Comparison of ENCODE assay signal across 9 cellular contexts in the genomic region with DNA sequence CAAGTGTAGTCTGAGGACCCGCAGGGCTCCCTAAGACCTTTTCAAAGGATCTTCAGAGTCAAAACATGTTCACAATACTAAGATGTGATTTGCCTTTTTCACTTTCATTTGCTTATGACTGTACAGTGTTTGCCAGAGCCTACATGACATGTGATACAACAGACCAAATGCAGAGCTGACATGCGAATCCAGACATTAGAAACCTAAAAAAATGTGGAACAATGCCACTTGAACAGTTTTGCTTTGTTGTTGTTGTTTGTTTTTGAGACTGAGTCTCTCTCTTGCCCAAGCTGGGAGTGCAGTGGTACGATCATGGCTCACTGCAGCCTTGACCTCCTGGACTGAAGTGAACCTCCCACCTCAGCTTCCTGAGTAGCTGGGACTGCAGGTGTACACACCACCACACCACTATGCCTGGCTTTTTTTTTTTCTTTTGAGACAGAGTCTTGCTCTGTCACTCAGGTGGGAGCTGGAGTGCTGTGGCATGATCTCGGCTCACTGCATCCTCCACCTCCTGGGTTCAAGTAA. TPM values are rescaled to one million over a fixed set of nuclear protein-coding genes. Genes with fewer than 3 reads are reported as not detected.
A peak's percentile ranks its signal among the peaks of the same experiment; 100 is the strongest.
DNase-seq lines count a peak whose midpoint lies in the region; ATAC-seq and TF ChIP-seq lines count a peak whose summit lies in the region.
"Had no signal": no experiment of that assay in that cellular context is flagged by ENCODE, and none has a peak within 500 bp of the region (broad histone marks: within the 10 kb centered on the region; RNA-seq: fewer than 3 reads in every experiment).

No MANE protein-coding gene starts in this region.

- H3K36me3 Mint-ChIP-seq in activated T-helper 17 cell treated with anti-CD3 and anti-CD28 coated beads, Interleukin-2, amount 50 U/mL, for 72 hours (ENCODE audit: low read depth) = peaks cover 38% of the 10 kb centered on the region
- H3K36me3 Mint-ChIP-seq: naive B cell had no signal

- ATAC-seq in GM19397 (IDR thresholded peaks at IDR 0.05; ENCODE audit: unreplicated experiment) = peak; percentile 35
- ATAC-seq in HG03097 (IDR thresholded peaks at IDR 0.05; ENCODE audit: low FRiP score, unreplicated experiment) = peak; percentile 27
- peak; percentile 67 for ATAC-seq in activated T-helper 17 cell treated with anti-CD3 and anti-CD28 coated beads, Interleukin-2, amount 50 U/mL, for 72 hours (replicated peaks)

- peaks cover 53% of the 10 kb centered on the region for H3K4me1 Mint-ChIP-seq in activated T-helper 17 cell treated with anti-CD3 and anti-CD28 coated beads, Interleukin-2, amount 50 U/mL, for 72 hours

- peak overlapping the region; percentile 75 for H3K4me3 Mint-ChIP-seq in activated T-helper 17 cell treated with anti-CD3 and anti-CD28 coated beads, Interleukin-2, amount 50 U/mL, for 72 hours

- H3K27ac Mint-ChIP-seq in activated T-helper 17 cell treated with anti-CD3 and anti-CD28 coated beads, Interleukin-2, amount 50 U/mL, for 72 hours = peak overlapping the region; percentile 82

- H3K27me3 Mint-ChIP-seq in activated T-helper 17 cell treated with anti-CD3 and anti-CD28 coated beads, Interleukin-2, amount 50 U/mL, for 72 hours = no peaks in the 10 kb centered on the region
- H3K27me3 Mint-ChIP-seq: naive B cell had no signal

- DNase-seq in GM10248 (ENCODE audit: extremely low spot score) (peak; percentile 57), retina (no peak), nucleus accumbens (lab: John Stamatoyannopoulos, UW) (no peak), NCI-H510A treated with DMSO at 0.1 percent for 48 hours (lab: John Stamatoyannopoulos, UW) (no peak), NCI-H128 (lab: John Stamatoyannopoulos, UW; ENCODE audit: unreplicated experiment) (no peak)
- DNase-seq: naive B cell had no signal

- H3K9me3 Mint-ChIP-seq in activated T-helper 17 cell treated with anti-CD3 and anti-CD28 coated beads, Interleukin-2, amount 50 U/mL, for 72 hours = no peaks in the 10 kb centered on the region

- POLR2A ChIA-PET in GM10248 (lab: Yijun Ruan, JAX) = interaction anchor here (0.7 to 7.4 kb wide), 3 partner anchors 9 to 77 kb away, joined by 3 to 97 read pairs (median 11); partner anchors contain the start of gene RPLP0

- CTCF ChIA-PET in GM10248 (lab: Yijun Ruan, JAX) = interaction anchor here (0.9 to 2.8 kb wide), 9 partner anchors 10 to 79 kb away, joined by 3 to 14 read pairs (median 5); partner anchors contain the start of gene RPLP0

- TF ChIP-seq CTCF in GM10248 (IDR thresholded peaks at IDR 0.05; ENCODE audit: control extremely low read depth, extremely low read depth, low read depth, missing control alignments) = no peak

RNA-seq across cellular contexts. Expression of gene RAB35, which starts 5.3 kb away (rescaled TPM):
- 10 to 100 TPM; 43.8 to 76.4 TPM for total RNA-seq in activated T-helper 17 cell treated with anti-CD3 and anti-CD28 coated beads, Interleukin-2, amount 50 U/mL, for 72 hours
